17 cellular contexts compared by ENCODE assay signal in the genomic region with DNA sequence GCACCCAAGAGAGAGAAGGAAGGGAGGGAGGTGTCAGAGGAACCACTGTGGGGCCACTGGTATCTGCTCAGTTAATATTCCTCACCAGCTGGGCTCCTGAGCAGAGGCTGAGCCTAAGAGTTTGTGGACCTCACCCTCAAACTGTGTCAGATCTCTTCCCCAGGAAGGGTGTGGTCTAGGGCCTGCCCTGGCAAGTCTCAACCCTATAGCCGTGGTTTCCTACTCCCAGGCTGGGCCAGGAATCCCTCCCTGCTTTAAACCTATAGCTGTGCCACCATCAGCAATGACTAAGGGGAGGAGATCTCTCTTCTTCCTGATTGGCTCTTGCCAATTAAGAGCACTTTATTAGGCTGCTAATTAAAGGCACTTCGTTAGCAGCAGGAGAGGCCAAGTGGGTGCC. TPM values are rescaled to one million over a fixed set of nuclear protein-coding genes. Genes with fewer than 3 reads are reported as not detected.
DNase-seq lines count a peak whose midpoint lies in the region; ATAC-seq and TF ChIP-seq lines count a peak whose summit lies in the region.
"Had no signal": no experiment of that assay in that cellular context is flagged by ENCODE, and none has a peak within 500 bp of the region (broad histone marks: within the 10 kb centered on the region; RNA-seq: fewer than 3 reads in every experiment).

No MANE protein-coding gene starts in this region.

- no peak for TF ChIP-seq EP300 in esophagus muscularis mucosa (IDR thresholded peaks at IDR 0.05)

- H3K36me3 ChIP-seq in CD8-positive, alpha-beta T cell (ENCODE audit: insufficient read depth, low read length), result no peaks in the 10 kb centered on the region
- peaks cover 8 to 28% (median 24%) of the 10 kb centered on the region in 4 donors for H3K36me3 ChIP-seq in esophagus muscularis mucosa

- H4K8ac ChIP-seq in H9 (replicated peaks; ENCODE audit: insufficient read length, low read depth, low read length), result no peak overlapping the region

- no peaks in the 10 kb centered on the region for H4K20me1 ChIP-seq in H9 (ENCODE audit: control insufficient read depth, insufficient read depth, insufficient read length)

- no peak overlapping the region for H2AK5ac ChIP-seq in H9 (ENCODE audit: insufficient read length, low read length)

- H3K9me3 Mint-ChIP-seq in CD8-positive, alpha-beta T cell, result no peaks in the 10 kb centered on the region
- no peaks in the 10 kb centered on the region for H3K9me3 Mint-ChIP-seq in H9

- peaks cover 12% of the 10 kb centered on the region for H3K4me1 Mint-ChIP-seq in CD8-positive, alpha-beta T cell (ENCODE audit: low read depth)
- peaks cover 3 to 11% of the 10 kb centered on the region in 2 experiments; a peak in 3 of 4 replicates for H3K4me1 Mint-ChIP-seq in H9

- H3K9me3 ChIP-seq in CD8-positive, alpha-beta T cell (ENCODE audit: low read length), result no peaks in the 10 kb centered on the region
- H3K9me3 ChIP-seq in H9 (ENCODE audit: control insufficient read depth, low read depth, low read length) (no peaks in the 10 kb centered on the region), esophagus muscularis mucosa (no peaks in the 10 kb centered on the region)
- H3K9me3 ChIP-seq: ascending aorta had no signal

- no peak overlapping the region for H3K27ac ChIP-seq in CD8-positive, alpha-beta T cell (ENCODE audit: low read depth, low read length)
- H3K27ac ChIP-seq in H9 (ENCODE audit: insufficient read length, low read depth, low read length), result no peak overlapping the region
- H3K27ac ChIP-seq in esophagus muscularis mucosa (replicated peaks in 1 of 4), result no peak overlapping the region
- H3K27ac ChIP-seq: ascending aorta had no signal

- H3K27me3 ChIP-seq in CD8-positive, alpha-beta T cell (ENCODE audit: insufficient read depth, low read length), result no peaks in the 10 kb centered on the region
- H3K27me3 ChIP-seq in H9 (ENCODE audit: insufficient read depth, low read length) (no peaks in the 10 kb centered on the region), esophagus muscularis mucosa (peaks cover 0 to 36% (median 0%) of the 10 kb centered on the region in 4 donors)
- H3K27me3 ChIP-seq: ascending aorta had no signal

- no peaks in the 10 kb centered on the region for H3K79me1 ChIP-seq in H9 (ENCODE audit: insufficient read depth, low read depth, low read length, poor library complexity, severe bottlenecking)

- TF ChIP-seq POLR2A in esophagus muscularis mucosa (IDR thresholded peaks at IDR 0.05; ENCODE audit: low read depth), result no peak

- H3K4me2 ChIP-seq in H9 (ENCODE audit: insufficient read depth, insufficient read length, low read length), result no peak overlapping the region

- H2BK5ac ChIP-seq in H9 (ENCODE audit: insufficient read length, low read length), result no peak overlapping the region

- no peak overlapping the region for H3K9ac ChIP-seq in H9 (ENCODE audit: extremely low read depth, insufficient read length, low read length)

- intact Hi-C loops in CD8-positive, alpha-beta T cell (cut with DNase I, micrococcal nuclease), result no loop called here
- intact Hi-C loops in esophagus muscularis mucosa (cut with DNase I), result no loop called here

- H3K4me3 ChIP-seq in CD8-positive, alpha-beta T cell (ENCODE audit: low read depth, low read length), result no peak overlapping the region
- no peak overlapping the region for H3K4me3 ChIP-seq in esophagus muscularis mucosa
- H3K4me3 ChIP-seq: ascending aorta had no signal

- no peak overlapping the region for H2BK120ac ChIP-seq in H9 (ENCODE audit: low read depth, low read length, poor library complexity, severe bottlenecking)

- no peak overlapping the region for H4K5ac ChIP-seq in H9 (ENCODE audit: insufficient read length, low read depth, low read length)

- ATAC-seq in CD8-positive, alpha-beta T cell, result peak; percentile 26

- TF ChIP-seq CTCF in CD8-positive, alpha-beta T cell (IDR thresholded peaks at IDR 0.05), result no peak
- no peak for TF ChIP-seq CTCF in H9 (conservative IDR thresholded peaks at IDR 0.05)
- no peak for TF ChIP-seq CTCF in esophagus muscularis mucosa (IDR thresholded peaks at IDR 0.05)

- H3K14ac ChIP-seq in H9 (ENCODE audit: insufficient read depth, low read length), result no peak overlapping the region; the same call in 1 of the 2 replicates

- no peak overlapping the region for H4K91ac ChIP-seq in H9 (ENCODE audit: insufficient read length, low read depth, low read length)

- H3K4me3 Mint-ChIP-seq in CD8-positive, alpha-beta T cell, result no peak overlapping the region
- no peak overlapping the region for H3K4me3 Mint-ChIP-seq in H9

- no peak overlapping the region for H3K4ac ChIP-seq in H9 (ENCODE audit: low read depth, low read length)

- H3K56ac ChIP-seq in H9 (ENCODE audit: insufficient read length, low read depth, low read length), result no peak overlapping the region

- H2BK15ac ChIP-seq in H9 (ENCODE audit: low read depth, low read length), result no peak overlapping the region

- WGBS in H9 (ENCODE audit: extremely low coverage, insufficient read length, low lambda C conversion rate), result no CpG with 5 or more reads among the region's 2 CpGs
- 50% methylated on average over 1 of the region's 2 CpGs for WGBS in esophagus muscularis mucosa

- H3K18ac ChIP-seq in H9 (ENCODE audit: insufficient read length, low read depth, low read length), result no peak overlapping the region

- POLR2A ChIA-PET in CD8-positive, alpha-beta T cell (lab: Charles Lee), result no interaction called here

- peaks cover 9% of the 10 kb centered on the region for H3K4me1 ChIP-seq in CD8-positive, alpha-beta T cell (ENCODE audit: insufficient read depth, low read length)
- no peaks in the 10 kb centered on the region for H3K4me1 ChIP-seq in H9 (ENCODE audit: insufficient read depth, low read length)
- H3K4me1 ChIP-seq in esophagus muscularis mucosa, result no peaks in the 10 kb centered on the region
- H3K4me1 ChIP-seq: ascending aorta had no signal

- in situ Hi-C loops in G401 (cut with HindIII; ENCODE audit: low sequenced_read_pairs), result no loop called here

- H3T11ph ChIP-seq in H9 (ENCODE audit: low read length), result no peak overlapping the region

- peaks cover 19% of the 10 kb centered on the region for H3K36me3 Mint-ChIP-seq in CD8-positive, alpha-beta T cell
- H3K36me3 Mint-ChIP-seq in H9 (ENCODE audit: insufficient read depth in 1 of 3, low read depth in 3 of 3), result no peaks in the 10 kb centered on the region

- no peak overlapping the region for H3K23ac ChIP-seq in H9 (ENCODE audit: insufficient read length, low read depth, low read length)

- H3K27me3 Mint-ChIP-seq in CD8-positive, alpha-beta T cell (ENCODE audit: low read depth), result peaks cover 5% of the 10 kb centered on the region
- H3K27me3 Mint-ChIP-seq in H9 (ENCODE audit: low read depth), result peaks cover 8% of the 10 kb centered on the region

- H3K27ac Mint-ChIP-seq in CD8-positive, alpha-beta T cell, result no peak overlapping the region
- H3K27ac Mint-ChIP-seq in H9, result peak overlapping the region in 1 of 3 experiments; percentile 45; a peak in 1 of 7 replicates

- no peak overlapping the region for H2BK12ac ChIP-seq in H9 (ENCODE audit: insufficient read length, low read depth, low read length)

- H2AFZ ChIP-seq in H9 (ENCODE audit: low read length), result no peak overlapping the region

- CTCF ChIA-PET in CD8-positive, alpha-beta T cell (lab: Charles Lee), result interaction anchor here (0.7 to 4.8 kb wide), 3 partner anchors 12 to 62 kb away, joined by 3 to 29 read pairs (median 3); no protein-coding TSS in a partner anchor

- no peak for DNase-seq in CD8-positive, alpha-beta T cell
- DNase-seq in H9 (peak; percentile 21), SW480 (ENCODE audit: low spot score) (peak; percentile 59), esophagus muscularis mucosa (ENCODE audit: extremely low spot score) (peak; percentile 37), NCI-H2171 (lab: John Stamatoyannopoulos, UW) (no peak), G401 (ENCODE audit: low spot score) (no peak), foreskin melanocyte (no peak)
- no peak for DNase-seq in stimulated activated naive CD4-positive, alpha-beta T cell treated with Interleukin-2 at 50 U/mL for 16 hours (lab: John Stamatoyannopoulos, UW)
- DNase-seq: activated CD8-positive, alpha-beta memory T cell treated with anti-CD3 and anti-CD28 coated beads, Interleukin-2, amount 50 U/mL, for 4 hours; DMS 273 treated with DMSO at 0.1 percent for 48 hours; hypothalamus; mesendoderm; NCI-H526 treated with DMSO at 0.1 percent for 48 hours; posterior cingulate gyrus; stimulated activated naive CD4-positive, alpha-beta T cell; SW 1271 had no signal

- H2BK20ac ChIP-seq in H9 (ENCODE audit: low read depth, low read length, poor library complexity, severe bottlenecking), result no peak overlapping the region

- H3K23me2 ChIP-seq in H9 (ENCODE audit: insufficient read length, low read depth, low read length, poor library complexity, severe bottlenecking), result no peaks in the 10 kb centered on the region

- no peaks in the 10 kb centered on the region for H3K79me2 ChIP-seq in H9 (ENCODE audit: insufficient read depth, low read length)

RNA-seq across cellular contexts. Expression of a gene that starts 29.9 kb away (rescaled TPM):
- 10 to 100 TPM; 19.9 to 23.0 TPM for total RNA-seq in CD8-positive, alpha-beta T cell
- total RNA-seq in H9 (2021) (30.4 and 30.8 TPM in 2 replicates), esophagus muscularis mucosa (10 to 100 TPM; 23.2 to 27.2 (median 26.0) TPM)
- 87.8 and 94.8 TPM in 2 replicates for total RNA-seq in G401 (2014; rRNA removed; shearing (Covaris generic))

RNA-seq across cellular contexts. Expression of a gene that starts 29.9 kb away (rescaled TPM):
- 1 to 10 TPM in 1 of 2 experiments, not detected in 1; 1.0 TPM for total RNA-seq in CD8-positive, alpha-beta T cell
- total RNA-seq in H9 (2021), result 20.7 and 21.8 TPM in 2 replicates
- total RNA-seq in esophagus muscularis mucosa, result 10 to 100 TPM; 13.8 to 24.2 (median 18.1) TPM
- 361 and 419 TPM in 2 replicates for total RNA-seq in G401 (2014; rRNA removed; shearing (Covaris generic))

Comparison
In these comparisons a context has a peak if more than half of its experiments do, and no peak if none do; other contexts are left out.
1. DNase-seq: peak in H9 (single experiment), SW480 (single experiment) and esophagus muscularis mucosa (single experiment); none in CD8-positive, alpha-beta T cell (0 of 7), NCI-H2171 (single experiment), G401 (single experiment), stimulated activated naive CD4-positive, alpha-beta T cell treated with Interleukin-2 at 50 U/mL for 16 hours (single experiment) and foreskin melanocyte (single experiment).
2. RNA of a gene that starts 29.9 kb away (total RNA-seq): 361 to 419 TPM in G401; 20.7 to 21.8 TPM in H9, 13.8 to 24.2 TPM in esophagus muscularis mucosa and 1.0 TPM in CD8-positive, alpha-beta T cell; every median in the first group is over 10 times any median in the second.